ENCODE assay signal across 13 cellular contexts in the genomic region with DNA sequence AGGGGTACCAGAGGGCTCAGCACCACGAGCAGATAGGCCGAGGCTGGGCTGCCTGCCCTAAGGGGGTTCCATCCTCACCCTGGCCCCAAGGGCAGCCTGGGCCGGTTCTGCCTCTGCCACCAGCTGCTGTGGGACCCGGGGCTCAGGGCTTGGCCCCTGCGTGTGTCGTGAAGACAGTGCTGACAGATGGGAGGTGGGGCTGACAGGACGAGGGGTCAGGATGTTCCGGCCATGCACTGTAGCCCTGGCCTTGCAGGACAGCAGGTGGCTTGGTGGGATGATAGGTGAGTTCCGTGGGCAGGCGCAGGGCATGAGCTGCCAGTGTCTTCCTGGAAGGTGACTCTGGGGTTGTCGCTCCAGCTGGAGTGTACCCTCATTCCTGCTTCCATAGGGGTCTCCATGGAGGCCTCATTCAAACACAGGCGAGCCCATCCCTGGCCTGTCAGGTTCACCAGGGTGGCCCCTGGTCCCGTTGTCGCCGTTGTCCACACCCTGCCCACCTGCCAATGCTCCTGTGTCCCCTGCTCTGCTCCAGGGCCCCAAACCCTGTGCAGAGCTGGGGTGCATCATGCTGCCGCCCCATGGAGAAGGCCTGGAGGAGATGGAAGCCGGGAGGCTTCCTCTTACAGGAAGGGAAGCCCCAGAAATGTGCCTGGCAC. TPM values are rescaled to one million over a fixed set of nuclear protein-coding genes. Genes with fewer than 3 reads are reported as not detected.
DNase-seq lines count a peak whose midpoint lies in the region; ATAC-seq, FAIRE-seq and TF ChIP-seq lines count a peak whose summit lies in the region.
"Had no signal": no experiment of that assay in that cellular context is flagged by ENCODE, and none has a peak within 500 bp of the region (broad histone marks: within the 10 kb centered on the region; RNA-seq: fewer than 3 reads in every experiment).

No MANE protein-coding gene starts in this region.

- no peaks in the 10 kb centered on the region for H3K9me3 Mint-ChIP-seq in activated B cell treated with CpG ODN at 0.5 μM for 24 hours
- H3K9me3 Mint-ChIP-seq: nephron progenitor cell had no signal

- H3K4me3 ChIP-seq in spleen, result no peak overlapping the region

- H3K27ac Mint-ChIP-seq in activated B cell treated with CpG ODN at 0.5 μM for 24 hours, result peak overlapping the region; percentile 83

- peaks cover 18% of the 10 kb centered on the region for H3K36me3 Mint-ChIP-seq in activated B cell treated with CpG ODN at 0.5 μM for 24 hours (ENCODE audit: low read depth)

- intact Hi-C loops in activated B cell treated with CpG ODN at 0.5 μM for 24 hours (cut with micrococcal nuclease) (no loop called here), left ventricle myocardium superior (cut with micrococcal nuclease) (no loop called here), spleen (cut with DNase I; ENCODE audit: low total_unique reads) (no loop called here)

- TF ChIP-seq CTCF in activated B cell treated with CpG ODN at 0.5 μM for 24 hours (IDR thresholded peaks at IDR 0.05), result no peak
- no peak for TF ChIP-seq CTCF in spleen (IDR thresholded peaks at IDR 0.05 in 8 of 11, conservative IDR thresholded peaks at IDR 0.05 in 3 of 11)

- H3K27me3 Mint-ChIP-seq in activated B cell treated with CpG ODN at 0.5 μM for 24 hours, result no peaks in the 10 kb centered on the region

- CTCF ChIA-PET in activated B cell treated with CpG ODN at 0.5 μM for 24 hours (lab: Charles Lee), result no interaction called here

- ATAC-seq in activated B cell treated with CpG ODN at 0.5 μM for 24 hours (ENCODE audit: low read depth) (no peak), left ventricle myocardium superior (peak; percentile 12), HG03108 (IDR thresholded peaks at IDR 0.05; ENCODE audit: unreplicated experiment) (no peak)

- H3K36me3 ChIP-seq in spleen, result peaks cover 0 to 43% (median 16%) of the 10 kb centered on the region in 6 donors

- peak overlapping the region; percentile 86 to 96 (median 94) for H3K27ac ChIP-seq in spleen

- POLR2A ChIA-PET in activated B cell treated with CpG ODN at 0.5 μM for 24 hours (lab: Charles Lee), result interaction anchor here (1.3 kb wide), 1 partner anchor 486 kb away, joined by 3 read pairs; no protein-coding TSS in a partner anchor

- FAIRE-seq in GM12891 (lab: Jason Lieb, UNC), result no peak
- FAIRE-seq: H1 had no signal

- WGBS in spleen, 5 donors, result 49 to 70% (median 67%) methylated on average over 10 to 17 of the region's 17 CpGs

- no peak overlapping the region for H3K4me3 Mint-ChIP-seq in activated B cell treated with CpG ODN at 0.5 μM for 24 hours
- H3K4me3 Mint-ChIP-seq: nephron progenitor cell had no signal

- no peaks in the 10 kb centered on the region for H3K9me3 ChIP-seq in spleen

- H3K27me3 ChIP-seq in spleen (replicated peaks in 1 of 7), result no peaks in the 10 kb centered on the region

- H3K4me1 Mint-ChIP-seq in activated B cell treated with CpG ODN at 0.5 μM for 24 hours, result peaks cover 60% of the 10 kb centered on the region

- DNase-seq in GM12891 (ENCODE audit: insufficient read length, low spot score) (no peak), activated B cell treated with CpG ODN at 0.5 μM for 24 hours (no peak), left ventricle myocardium superior (no peak), spleen (no peak), NCI-H2029 treated with DMSO at 0.1 percent for 48 hours (lab: John Stamatoyannopoulos, UW) (no peak), GF-D8 (lab: John Stamatoyannopoulos, UW) (no peak), cerebellar nuclear complex (lab: John Stamatoyannopoulos, UW) (no peak)
- DNase-seq: activated CD4-positive, alpha-beta T cell treated with anti-CD3 and anti-CD28 coated beads, Interleukin-2, amount 50 U/mL, for 48 hours; NCI-H1436 treated with DMSO at 0.1 percent for 48 hours; nephron progenitor cell; stimulated activated CD4-positive, alpha-beta T cell treated with anti-CD3 and anti-CD28 coated beads, Interleukin-4, amount 100 ng/mL, for 1 hour had no signal

- H3K4me1 ChIP-seq in spleen, result peaks cover 17 to 77% (median 54%) of the 10 kb centered on the region in 6 donors

- TF ChIP-seq POLR2A in GM12891 (IDR thresholded peaks at IDR 0.05; ENCODE audit: low read depth, low read length) (no peak), spleen (IDR thresholded peaks at IDR 0.05) (no peak)

TF ChIP-seq in GM12891, 5 proteins besides CTCF, POLR2A, EP300 and RAD21:
- TF ChIP-seq PAX5 (IDR thresholded peaks at IDR 0.05; ENCODE audit: insufficient read depth, low read length, severe bottlenecking) (no peak), POLR2AphosphoS5 (IDR thresholded peaks at IDR 0.05; ENCODE audit: low read depth, low read length) (0 out of 2 replicates have a peak, but pooled peaks have one; percentile 45)
TF ChIP-seq in GM12891: peak in this region for 1.

RNA-seq across cellular contexts. Expression of gene WDR45B, which starts 57.2 kb away (rescaled TPM):
- polyA plus RNA-seq in GM12891 (2012; ENCODE audit: low read depth, missing spikeins), result 32.0 TPM
- total RNA-seq in activated B cell treated with CpG ODN at 0.5 μM for 24 hours (48.3 and 51.2 TPM in 2 replicates), left ventricle myocardium superior (37.3 TPM), spleen (10 to 100 TPM; 62.6 to 80.2 (median 67.0) TPM)
- 10 to 100 TPM; 30.9 to 52.7 (median 34.9) TPM for polyA plus RNA-seq in spleen
